9 cellular contexts compared by ENCODE assay signal in the genomic region with DNA sequence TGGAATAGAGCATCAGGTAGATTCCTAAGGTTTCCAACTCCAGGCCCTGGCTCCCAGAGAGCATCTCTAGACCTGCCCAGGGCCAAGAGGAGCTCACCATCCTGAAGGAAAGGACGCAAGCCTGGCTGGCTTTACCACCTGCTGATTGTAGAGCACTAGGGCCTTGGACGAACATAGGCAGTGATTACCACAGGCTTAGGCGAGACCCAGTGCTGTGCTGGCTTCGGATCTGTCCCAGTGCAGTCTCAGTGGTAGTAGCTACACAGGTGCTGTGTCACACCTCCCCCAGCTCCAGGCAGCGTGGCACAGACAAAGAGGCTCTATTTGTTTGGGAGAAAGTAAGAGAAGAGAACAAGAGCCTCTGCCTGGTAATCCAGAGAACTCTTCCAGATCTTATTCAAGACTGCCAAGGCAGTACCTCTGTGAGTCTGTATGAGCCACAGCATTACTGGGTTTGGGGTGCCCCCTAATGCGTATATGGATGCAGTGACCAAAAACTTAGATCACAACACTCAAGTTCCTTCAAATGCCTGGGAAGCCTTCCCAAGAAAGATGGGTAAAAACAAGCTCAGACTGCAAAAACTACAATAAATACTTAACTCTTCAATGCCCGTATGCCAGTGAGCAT. TPM values are rescaled to one million over a fixed set of nuclear protein-coding genes. Genes with fewer than 3 reads are reported as not detected.
DNase-seq lines count a peak whose midpoint lies in the region; ATAC-seq, FAIRE-seq and TF ChIP-seq lines count a peak whose summit lies in the region.
"Had no signal": no experiment of that assay in that cellular context is flagged by ENCODE, and none has a peak within 500 bp of the region (broad histone marks: within the 10 kb centered on the region; RNA-seq: fewer than 3 reads in every experiment).

No MANE protein-coding gene starts in this region.

- TF ChIP-seq EP300 in A549 (IDR thresholded peaks at IDR 0.05) = no peak

- H3K4me1 Mint-ChIP-seq in activated T-cell treated with anti-CD3 and anti-CD28 coated beads, Interleukin-2, amount 50 U/mL, for 4 hours (ENCODE audit: low read depth) = peaks cover 27% of the 10 kb centered on the region

- no peak overlapping the region for H3K4me2 ChIP-seq in A549

- peak; percentile 55 to 59; a peak in 4 of 5 replicates for TF ChIP-seq RAD21 in A549 (conservative IDR thresholded peaks at IDR 0.05 in 1 of 2, IDR thresholded peaks at IDR 0.05 in 1 of 2)

- no peaks in the 10 kb centered on the region for H3K4me1 ChIP-seq in A549
- H3K4me1 ChIP-seq in ascending aorta = peaks cover 2 to 21% of the 10 kb centered on the region in 2 donors

- TF ChIP-seq CTCF in A549 (IDR thresholded peaks at IDR 0.05) (peak; percentile 27; the same call in 2 of the 3 replicates), HFF-Myc (IDR thresholded peaks at IDR 0.05; ENCODE audit: low read depth, low read length, missing control alignments) (peak; percentile 19), ascending aorta (IDR thresholded peaks at IDR 0.05) (no peak)

- POLR2A ChIA-PET in A549 (lab: Yijun Ruan, JAX) = no interaction called here

- H3K27me3 Mint-ChIP-seq in activated T-cell treated with anti-CD3 and anti-CD28 coated beads, Interleukin-2, amount 50 U/mL, for 4 hours (ENCODE audit: low read depth) = peaks cover 6% of the 10 kb centered on the region

- TF ChIP-seq POLR2A in A549 (IDR thresholded peaks at IDR 0.05; ENCODE audit: low read length) = no peak

- H3K4me3 ChIP-seq in A549 (no peak overlapping the region), HFF-Myc (replicated peaks; ENCODE audit: low read depth, low read length) (no peak overlapping the region), ascending aorta (no peak overlapping the region)

- intact Hi-C loops in ascending aorta (cut with DNase I) = no loop called here

- CTCF ChIA-PET in A549 (lab: Yijun Ruan, JAX) = interaction anchor here (1.0 to 2.5 kb wide), 7 partner anchors 9 to 215 kb away, joined by 3 to 10 read pairs (median 4); no protein-coding TSS in a partner anchor

- no peaks in the 10 kb centered on the region for H3K9me3 ChIP-seq in A549
- H3K9me3 ChIP-seq in ascending aorta = no peaks in the 10 kb centered on the region

- no peak overlapping the region for H3K27ac ChIP-seq in A549
- H3K27ac ChIP-seq in ascending aorta = no peak overlapping the region

- H3K4me3 Mint-ChIP-seq in activated T-cell treated with anti-CD3 and anti-CD28 coated beads, Interleukin-2, amount 50 U/mL, for 4 hours = no peak overlapping the region

- no peaks in the 10 kb centered on the region for H3K36me3 ChIP-seq in ascending aorta

- 63% methylated on average over 7 of the region's 7 CpGs for WGBS in A549 (ENCODE audit: missing lambda C conversion rate)

- H3K36me3 Mint-ChIP-seq in activated T-cell treated with anti-CD3 and anti-CD28 coated beads, Interleukin-2, amount 50 U/mL, for 4 hours (ENCODE audit: insufficient read depth) = no peaks in the 10 kb centered on the region

- H3K9me3 Mint-ChIP-seq in activated T-cell treated with anti-CD3 and anti-CD28 coated beads, Interleukin-2, amount 50 U/mL, for 4 hours = no peaks in the 10 kb centered on the region

- DNase-seq in A549 (ENCODE audit: low read depth in 1 of 2, low spot score in 1 of 2) = no peak
- no peak for DNase-seq in HFF-Myc (ENCODE audit: extremely low read depth, low read depth)
- DNase-seq in activated T-cell treated with anti-CD3 and anti-CD28 coated beads, Interleukin-2, amount 50 U/mL, for 4 hours = peak; percentile 51
- DNase-seq in inferior parietal cortex (ENCODE audit: extremely low spot score) = peak; percentile 60
- no peak for DNase-seq in ascending aorta (ENCODE audit: low spot score in 2 of 2)
- DNase-seq in NCI-H2227 (lab: John Stamatoyannopoulos, UW; ENCODE audit: unreplicated experiment) = no peak
- no peak for DNase-seq in NK-92 treated with Interleukin-12 subunit alpha and Interleukin-12 subunit beta, amount 100 ng/mL, for 24 hours (lab: John Stamatoyannopoulos, UW)

- H3K27me3 ChIP-seq in ascending aorta = no peaks in the 10 kb centered on the region

- no peak for FAIRE-seq in A549 (lab: Jason Lieb, UNC)
- FAIRE-seq: G401.6 had no signal

- ATAC-seq in A549 = peak; percentile 48 to 75; a peak in 4 of 6 replicates
- ATAC-seq in activated T-cell treated with anti-CD3 and anti-CD28 coated beads, Interleukin-2, amount 50 U/mL, for 4 hours = peak; percentile 80 to 85
- ATAC-seq in GM18870 (IDR thresholded peaks at IDR 0.05; ENCODE audit: unreplicated experiment) = no peak

TF ChIP-seq in A549, 52 proteins besides CTCF, POLR2A, EP300 and RAD21:
- peak; percentile 25; the same call in 1 of the 3 replicates for TF ChIP-seq SMC3 (IDR thresholded peaks at IDR 0.05)
- no peak for TF ChIP-seq NPAS2 (CRISPR knock-in tag; IDR thresholded peaks at IDR 0.05; ENCODE audit: borderline replicate concordance)
TF ChIP-seq in A549: peak in this region for 1.

RNA-seq across cellular contexts. Expression of gene ISG20, which starts 25.4 kb away (rescaled TPM):
- 47.4 and 65.8 TPM in 2 replicates for polyA plus RNA-seq in A549 (2011; rRNA removed)
- 29.1 and 29.9 TPM in 2 replicates for polyA plus RNA-seq in A549 (2012; cell fraction: cytosol; rRNA removed)
- 19.6 and 26.9 TPM in 2 replicates for polyA plus RNA-seq in A549 (2012; cell fraction: nucleus; rRNA removed)
- polyA plus RNA-seq in A549 (2017; fragmentation: RNase III; extraction: RNeasy Plus Mini Kit Qiagen cat#74134 plus additional on column Dnase treatment) = 6.1 to 10.5 TPM (median 7.2 TPM) in 3 replicates
- 17.5 and 24.0 TPM in 2 replicates for polyA minus RNA-seq in A549 (2011; rRNA and poly(A)+ RNA removed)
- 10 to 100 TPM; 26.8 to 37.8 (median 27.7) TPM for total RNA-seq in activated T-cell treated with anti-CD3 and anti-CD28 coated beads, Interleukin-2, amount 50 U/mL, for 4 hours
- 5.3 TPM for total RNA-seq in ascending aorta

RNA-seq across cellular contexts. Expression of gene AEN, which starts 43.1 kb away (rescaled TPM):
- polyA plus RNA-seq in A549 (2011; rRNA removed) = 74.9 and 81.7 TPM in 2 replicates
- polyA plus RNA-seq in A549 (2012; cell fraction: cytosol; rRNA removed) = 53.3 and 68.6 TPM in 2 replicates
- 128 and 155 TPM in 2 replicates for polyA plus RNA-seq in A549 (2012; cell fraction: nucleus; rRNA removed)
- polyA plus RNA-seq in A549 (2017; fragmentation: RNase III; extraction: RNeasy Plus Mini Kit Qiagen cat#74134 plus additional on column Dnase treatment) = 57.2 to 65.5 TPM (median 62.9 TPM) in 3 replicates
- polyA minus RNA-seq in A549 (2011; rRNA and poly(A)+ RNA removed) = 129 and 164 TPM in 2 replicates
- 100 to 1,000 TPM; 103 to 141 (median 140) TPM for total RNA-seq in activated T-cell treated with anti-CD3 and anti-CD28 coated beads, Interleukin-2, amount 50 U/mL, for 4 hours
- total RNA-seq in ascending aorta = 13.5 TPM

Comparison
In these comparisons a context has a peak if more than half of its experiments do, and no peak if none do; other contexts are left out.
1. DNase-seq: peak in activated T-cell treated with anti-CD3 and anti-CD28 coated beads, Interleukin-2, amount 50 U/mL, for 4 hours (single experiment) and inferior parietal cortex (single experiment); none in A549 (0 of 2), HFF-Myc (single experiment), ascending aorta (0 of 2), NCI-H2227 (single experiment) and NK-92 treated with Interleukin-12 subunit alpha and Interleukin-12 subunit beta, amount 100 ng/mL, for 24 hours (single experiment).
2. CTCF ChIP-seq: peak in A549 (single experiment) and HFF-Myc (single experiment); none in ascending aorta (0 of 3).